Comparison of ENCODE assay signal across 8 cellular contexts in the genomic region with DNA sequence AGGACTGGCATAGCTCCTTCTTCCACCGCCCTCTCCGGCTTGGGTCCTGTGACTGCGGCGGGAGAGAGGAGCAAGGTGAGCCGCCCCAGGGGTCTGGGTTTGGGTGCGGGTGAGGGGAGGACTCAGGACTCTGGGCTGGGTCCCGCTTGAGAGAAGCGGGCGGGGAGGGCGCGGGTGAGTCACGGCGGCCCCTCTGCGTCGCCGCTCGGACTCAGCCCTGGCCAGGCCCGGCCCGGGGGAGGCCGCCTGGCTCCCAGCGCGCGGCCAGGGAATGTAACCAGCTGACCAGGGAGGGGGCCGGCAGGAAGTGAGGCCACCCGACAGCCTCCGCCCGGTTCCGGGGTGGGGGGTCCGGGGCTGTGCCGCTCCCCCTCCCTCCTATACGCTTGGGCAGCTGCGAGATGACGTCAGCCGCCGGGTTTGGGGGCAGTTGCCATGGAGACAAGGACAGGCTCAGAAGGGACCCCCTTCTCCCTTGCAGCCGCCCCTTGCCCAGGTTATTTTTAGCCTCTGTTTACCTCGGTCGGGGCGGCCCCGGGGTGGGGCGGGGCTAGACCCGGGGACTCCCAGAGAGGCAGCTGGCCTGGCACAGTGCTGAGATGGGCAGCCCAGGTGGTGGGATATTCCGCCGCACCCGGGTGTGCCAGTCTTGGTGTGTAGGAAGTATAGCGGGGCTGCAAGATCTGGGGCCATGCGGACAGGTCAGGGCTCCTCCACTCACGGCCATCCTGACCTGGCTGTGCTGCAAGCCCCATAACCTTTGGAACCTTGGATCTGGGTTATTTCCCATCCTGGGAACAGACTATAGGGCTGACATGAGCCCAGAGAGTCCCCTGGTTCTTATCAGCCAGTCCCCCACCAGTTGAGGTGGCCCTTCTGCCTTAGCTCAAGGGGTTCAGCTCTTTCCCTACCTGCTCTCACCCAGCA. TPM values are rescaled to one million over a fixed set of nuclear protein-coding genes. Genes with fewer than 3 reads are reported as not detected.
DNase-seq lines count a peak whose midpoint lies in the region; ATAC-seq, FAIRE-seq and TF ChIP-seq lines count a peak whose summit lies in the region.

No MANE protein-coding gene starts in this region.

- no peaks in the 10 kb centered on the region for H3K9me3 ChIP-seq in DND-41 (ENCODE audit: insufficient read depth, low read length, severe bottlenecking)
- H3K9me3 ChIP-seq in GM23248 (ENCODE audit: low read depth): no peaks in the 10 kb centered on the region
- H3K9me3 ChIP-seq in H1 (ENCODE audit: insufficient read depth in 2 of 2, low read depth in 1 of 2, low read length in 1 of 2): no peaks in the 10 kb centered on the region
- no peaks in the 10 kb centered on the region for H3K9me3 ChIP-seq in lung (ENCODE audit: control insufficient read depth in 2 of 2, insufficient read depth in 1 of 2, low read length in 1 of 2)

- peaks cover 16% of the 10 kb centered on the region; the same call in 1 of the 2 replicates for H3K23me2 ChIP-seq in H1 (ENCODE audit: low read depth, low read length)

- H3K4me3 ChIP-seq in DND-41 (ENCODE audit: low read depth in 1 of 2, low read length in 2 of 2): peak overlapping the region in 1 of 2 experiments; percentile 67; a peak in 2 of 4 replicates
- peak overlapping the region; percentile 80 for H3K4me3 ChIP-seq in GM23248
- H3K4me3 ChIP-seq in H1 (ENCODE audit: extremely low read depth in 1 of 4, insufficient read depth in 2 of 4, low read depth in 3 of 4, low read length in 4 of 4): peak overlapping the region; percentile 32 to 68 (median 48)
- H3K4me3 ChIP-seq in lung: peak overlapping the region; percentile 57

- H3K18ac ChIP-seq in H1 (ENCODE audit: extremely low read depth, low read length): no peak overlapping the region; the same call in 1 of the 2 replicates

- H3K4me2 ChIP-seq in DND-41 (ENCODE audit: insufficient read depth, low read length) (peak overlapping the region; percentile 90), GM23248 (ENCODE audit: unreplicated experiment) (peak overlapping the region; percentile 94), H1 (ENCODE audit: insufficient read depth in 1 of 2, low read depth in 2 of 2, low read length in 2 of 2) (peak overlapping the region; percentile 85 to 92)

- no peak overlapping the region for H2AK5ac ChIP-seq in H1 (ENCODE audit: low read depth, low read length)

- H3K9me2 ChIP-seq in GM23248 (ENCODE audit: insufficient read depth): no peaks in the 10 kb centered on the region

- CTCF ChIA-PET in H1 (lab: Charles Lee; ENCODE audit: partially characterized antibody): interaction anchor here (0.6 to 4.3 kb wide), 9 partner anchors 7 to 119 kb away, joined by 3 to 63 read pairs (median 10); a partner anchor contains a TSS

- no peak for TF ChIP-seq CTCF in DND-41 (IDR thresholded peaks at IDR 0.05; ENCODE audit: borderline replicate concordance, extremely low read depth, low read length, poor library complexity, severe bottlenecking)
- TF ChIP-seq CTCF in H1 (IDR thresholded peaks at IDR 0.05; ENCODE audit: control extremely low read depth in 1 of 3, insufficient read depth in 1 of 3, low read depth in 1 of 3, low read length in 3 of 3): no peak
- no peak for TF ChIP-seq CTCF in lung (IDR thresholded peaks at IDR 0.05; ENCODE audit: control extremely low read depth, extremely low read depth)

- TF ChIP-seq EP300 in H1 (IDR thresholded peaks at IDR 0.05; ENCODE audit: borderline replicate concordance in 1 of 2, low read depth in 2 of 2, low read length in 2 of 2): no peak

- no peak overlapping the region; the same call in 1 of the 2 replicates for H2BK5ac ChIP-seq in H1 (ENCODE audit: low read depth, low read length)

- no peak overlapping the region for H4K8ac ChIP-seq in H1 (ENCODE audit: extremely low read depth, insufficient read depth, low read length)

- no peak overlapping the region for H2BK20ac ChIP-seq in H1 (ENCODE audit: low read length)

- POLR2A ChIA-PET in H1 (lab: Charles Lee; ENCODE audit: partially characterized antibody): interaction anchor here (0.6 to 3.0 kb wide), 6 partner anchors 7 to 77 kb away, joined by 3 to 14 read pairs (median 6); no protein-coding TSS in a partner anchor

- H4K5ac ChIP-seq in H1 (ENCODE audit: insufficient read length, low read depth, low read length): no peak overlapping the region

- H2BK15ac ChIP-seq in H1 (ENCODE audit: low read length): no peak overlapping the region

- no peak for FAIRE-seq in H1 (lab: Jason Lieb, UNC)

- H3K14ac ChIP-seq in H1 (ENCODE audit: insufficient read length): no peak overlapping the region

- H3K56ac ChIP-seq in H1 (replicated peaks; ENCODE audit: insufficient read length, low read depth, low read length): peak overlapping the region; percentile 21

- 6 to 7% methylated on average over 31 to 46 of the region's 48 CpGs for WGBS in GM23248 (ENCODE audit: low coverage in 1 of 2, low lambda C conversion rate in 2 of 2, missing lambda C conversion rate in 2 of 2), 2 experiments
- WGBS in H1 (ENCODE audit: extremely low coverage in 1 of 2, insufficient coverage in 1 of 2, insufficient read length in 1 of 2, insufficient replicate concordance in 2 of 2, low coverage in 1 of 2, low lambda C conversion rate in 2 of 2, missing lambda C conversion rate in 1 of 2), 2 experiments: 22% methylated on average over 21 of the region's 48 CpGs; no CpG with 5 or more reads in 1 of the 2 experiments
- WGBS in lung, 2 donors: 5 to 7% methylated on average over 35 to 48 of the region's 48 CpGs

- H3K9ac ChIP-seq in DND-41 (ENCODE audit: low read depth, low read length) (peak overlapping the region; percentile 78; the same call in 1 of the 2 replicates), GM23248 (peak overlapping the region; percentile 94), H1 (replicated peaks in 1 of 4; ENCODE audit: extremely low read depth in 1 of 4, low read depth in 3 of 4, low read length in 3 of 4) (no peak overlapping the region)

- H3K36me3 ChIP-seq in DND-41 (ENCODE audit: insufficient read depth, low read length) (no peaks in the 10 kb centered on the region), GM23248 (ENCODE audit: low read depth) (no peaks in the 10 kb centered on the region), H1 (ENCODE audit: control insufficient read depth in 2 of 4, insufficient read depth in 4 of 4, low read length in 3 of 4) (no peaks in the 10 kb centered on the region), lung (ENCODE audit: control insufficient read depth in 2 of 2, insufficient read depth in 2 of 2, low read length in 2 of 2) (peaks cover 0 to 2% of the 10 kb centered on the region in 2 donors)

- no peaks in the 10 kb centered on the region for H3K27me3 ChIP-seq in DND-41 (ENCODE audit: insufficient read depth, low read length, poor library complexity)
- no peaks in the 10 kb centered on the region for H3K27me3 ChIP-seq in GM23248 (replicated peaks; ENCODE audit: insufficient read depth)
- peaks cover 60 to 98% (median 91%) of the 10 kb centered on the region in 4 experiments for H3K27me3 ChIP-seq in H1 (replicated peaks in 1 of 4; ENCODE audit: control insufficient read depth in 3 of 4, extremely low read depth in 1 of 4, insufficient read depth in 3 of 4, low read length in 3 of 4)
- H3K27me3 ChIP-seq in lung (ENCODE audit: control insufficient read depth, insufficient read depth): no peaks in the 10 kb centered on the region

- H3K4me1 ChIP-seq in DND-41 (ENCODE audit: insufficient read depth, low read length) (peaks cover 36% of the 10 kb centered on the region), GM23248 (ENCODE audit: insufficient read depth) (peaks cover 32% of the 10 kb centered on the region), H1 (replicated peaks in 1 of 4; ENCODE audit: control insufficient read depth in 3 of 4, insufficient read depth in 4 of 4, low read length in 3 of 4) (peaks cover 0 to 12% (median 8%) of the 10 kb centered on the region in 4 experiments; a peak in 6 of 7 replicates), lung (ENCODE audit: control insufficient read depth in 2 of 2, insufficient read depth in 2 of 2, low read length in 2 of 2) (peaks cover 0 to 16% of the 10 kb centered on the region in 2 donors)

- TF ChIP-seq RAD21 in H1 (IDR thresholded peaks at IDR 0.05 in 1 of 2, conservative IDR thresholded peaks at IDR 0.05 in 1 of 2; ENCODE audit: low read depth in 2 of 2, low read length in 2 of 2): no peak

- in situ Hi-C loops in GM23248 (cut with MboI): no loop called here

- no peak for TF ChIP-seq POLR2A in H1 (IDR thresholded peaks at IDR 0.05; ENCODE audit: control extremely low read depth in 1 of 2, low read depth in 2 of 2, low read length in 2 of 2)

- H3K79me2 ChIP-seq in DND-41 (ENCODE audit: insufficient read depth, low read length) (peaks cover 14% of the 10 kb centered on the region), GM23248 (ENCODE audit: insufficient read depth) (peaks cover 62% of the 10 kb centered on the region), H1 (ENCODE audit: control insufficient read depth in 1 of 2, insufficient read depth in 2 of 2, low read length in 2 of 2) (no peaks in the 10 kb centered on the region)

- H2AFZ ChIP-seq in DND-41 (ENCODE audit: low read depth, low read length): no peak overlapping the region
- peak overlapping the region; percentile 51 for H2AFZ ChIP-seq in GM23248
- no peak overlapping the region for H2AFZ ChIP-seq in H1 (ENCODE audit: low read length)

- DNase-seq in DND-41 (no peak), GM23248 (peak; percentile 89), SHP77 treated with DMSO at 0.1 percent for 48 hours (lab: John Stamatoyannopoulos, UW) (peak; percentile 40), H1 (ENCODE audit: low read depth in 1 of 2, low spot score in 2 of 2) (peak in 1 of 2 experiments; percentile 69), lung (ENCODE audit: low spot score) (peak; percentile 67), substantia nigra (lab: John Stamatoyannopoulos, UW) (peak in 40 of 49 donors; percentile 17 to 96 (median 44)), OCI-M1 (lab: John Stamatoyannopoulos, UW) (no peak)

- peaks cover 15% of the 10 kb centered on the region for H4K20me1 ChIP-seq in DND-41 (ENCODE audit: insufficient read depth, low read length)
- no peaks in the 10 kb centered on the region; the same call in 1 of the 2 replicates for H4K20me1 ChIP-seq in GM23248 (ENCODE audit: insufficient read depth)
- peaks cover 4 to 20% of the 10 kb centered on the region in 2 experiments for H4K20me1 ChIP-seq in H1 (replicated peaks in 1 of 2; ENCODE audit: control insufficient read depth in 1 of 2, insufficient read depth in 2 of 2, low read length in 2 of 2)

- H3K79me1 ChIP-seq in H1 (ENCODE audit: low read depth, low read length): no peaks in the 10 kb centered on the region

- H2BK12ac ChIP-seq in H1 (ENCODE audit: low read depth, low read length): 0 out of 2 replicates have a peak overlapping the region, but pooled peaks have one; percentile 27

- H3K4ac ChIP-seq in H1 (replicated peaks; ENCODE audit: insufficient read length, low read depth, low read length): no peak overlapping the region

- peaks cover 9% of the 10 kb centered on the region; the same call in 1 of the 2 replicates for H3F3A ChIP-seq in GM23248 (ENCODE audit: insufficient read depth)

- H4K91ac ChIP-seq in H1 (replicated peaks; ENCODE audit: insufficient read length, low read length): no peak overlapping the region

- ATAC-seq in DND-41 (ENCODE audit: insufficient read depth, low read depth) (no peak), lung (ENCODE audit: insufficient read depth, low FRiP score) (peak; percentile 48), HG03521 (IDR thresholded peaks at IDR 0.05; ENCODE audit: unreplicated experiment) (no peak)

- H3K27ac ChIP-seq in DND-41 (ENCODE audit: low read length): no peak overlapping the region
- H3K27ac ChIP-seq in GM23248: peak overlapping the region; percentile 88
- H3K27ac ChIP-seq in H1 (ENCODE audit: low read depth, low read length): no peak overlapping the region
- peak overlapping the region; percentile 89 to 93 for H3K27ac ChIP-seq in lung (ENCODE audit: low read depth in 1 of 2, low read length in 1 of 2)
- H3K27ac ChIP-seq in substantia nigra (ENCODE audit: low read depth, low read length, poor library complexity, severe bottlenecking): peak overlapping the region; percentile 81

- no peak overlapping the region for H2BK120ac ChIP-seq in H1 (replicated peaks; ENCODE audit: low read depth, low read length)

- H3K23ac ChIP-seq in H1 (ENCODE audit: insufficient read length): no peak overlapping the region

RNA-seq across cellular contexts. Expression of a gene that starts 1.6 kb away (rescaled TPM):
- total RNA-seq in GM23248 (2014; rRNA removed; shearing (Covaris generic)): 27.8 and 81.3 TPM in 2 replicates
- polyA plus RNA-seq in GM23248 (2016; fragmentation: Nextera tagmentation; extraction: Ambion mirVana): 91.6 and 95.0 TPM in 2 replicates
- 8.0 and 10.1 TPM in 2 replicates for total RNA-seq in H1 (2021; fragmentation: NEBNext Ultra II Directional; extraction: Animal tissue kit (Norgen Biotek cat#: 25700))
- 2.7 and 4.4 TPM in 2 replicates for polyA plus RNA-seq in H1 (2011; rRNA removed)
- polyA plus RNA-seq in H1 (2011; cell fraction: cytosol; rRNA removed): 1.8 TPM
- polyA plus RNA-seq in H1 (2011; cell fraction: nucleus; rRNA removed): 9.7 TPM
- 6.4 to 11.6 TPM (median 10.3 TPM) in 4 replicates for polyA plus RNA-seq in H1 (2012, experiment 1 of 2)
- polyA plus RNA-seq in H1 (2012, experiment 2 of 2): 6.5 TPM
- polyA plus RNA-seq in H1 (2013, experiment 1 of 2): 9.2 TPM
- 8.0 TPM for polyA plus RNA-seq in H1 (2013, experiment 2 of 2)
- polyA minus RNA-seq in H1 (2011; rRNA and poly(A)+ RNA removed): 2.2 and 2.7 TPM in 2 replicates
- 7.9 TPM for polyA minus RNA-seq in H1 (2011; cell fraction: cytosol; rRNA and poly(A)+ RNA removed)
- polyA minus RNA-seq in H1 (2011; cell fraction: nucleus; rRNA and poly(A)+ RNA removed): 8.0 TPM
- total RNA-seq in lung: 100 to 1,000 TPM in 1 of 2 donors, 10 to 100 TPM in 1; 85.1 to 122 TPM
- 10 to 100 TPM; 44.1 to 55.6 TPM for polyA plus RNA-seq in lung

RNA-seq across cellular contexts. Expression of a gene that starts 32.0 kb away (rescaled TPM):
- total RNA-seq in GM23248 (2014; rRNA removed; shearing (Covaris generic)): 21.9 and 30.7 TPM in 2 replicates
- polyA plus RNA-seq in GM23248 (2016; fragmentation: Nextera tagmentation; extraction: Ambion mirVana) (19.6 and 19.9 TPM in 2 replicates), H1 (2011; rRNA removed) (24.2 and 32.4 TPM in 2 replicates), lung (10 to 100 TPM; 16.7 to 18.1 TPM)
- 66.0 and 67.5 TPM in 2 replicates for total RNA-seq in H1 (2021; fragmentation: NEBNext Ultra II Directional; extraction: Animal tissue kit (Norgen Biotek cat#: 25700))
- 37.2 TPM for polyA plus RNA-seq in H1 (2011; cell fraction: cytosol; rRNA removed)
- 29.2 TPM for polyA plus RNA-seq in H1 (2011; cell fraction: nucleus; rRNA removed)
- 43.4 to 53.6 TPM (median 48.6 TPM) in 4 replicates for polyA plus RNA-seq in H1 (2012, experiment 1 of 2)
- polyA plus RNA-seq in H1 (2012, experiment 2 of 2): 8.4 TPM
- polyA plus RNA-seq in H1 (2013, experiment 1 of 2): 36.9 TPM
- polyA plus RNA-seq in H1 (2013, experiment 2 of 2): 34.8 TPM
- 68.3 and 71.1 TPM in 2 replicates for polyA minus RNA-seq in H1 (2011; rRNA and poly(A)+ RNA removed)
- polyA minus RNA-seq in H1 (2011; cell fraction: cytosol; rRNA and poly(A)+ RNA removed): 32.3 TPM
- polyA minus RNA-seq in H1 (2011; cell fraction: nucleus; rRNA and poly(A)+ RNA removed): 38.8 TPM
- total RNA-seq in lung: 10 to 100 TPM; 28.5 to 54.2 TPM

RNA-seq across cellular contexts. Expression of a gene that starts 46.9 kb away (rescaled TPM):
- not detected in 2 replicates for total RNA-seq in GM23248 (2014; rRNA removed; shearing (Covaris generic))
- polyA plus RNA-seq in GM23248 (2016; fragmentation: Nextera tagmentation; extraction: Ambion mirVana): not detected in 2 replicates
- total RNA-seq in H1 (2021; fragmentation: NEBNext Ultra II Directional; extraction: Animal tissue kit (Norgen Biotek cat#: 25700)): not detected in 2 replicates
- polyA plus RNA-seq in H1 (2011; rRNA removed): not detected in 2 replicates
- not detected for polyA plus RNA-seq in H1 (2011; cell fraction: cytosol; rRNA removed)
- not detected for polyA plus RNA-seq in H1 (2011; cell fraction: nucleus; rRNA removed)
- polyA plus RNA-seq in H1 (2012, experiment 1 of 2): not detected in 4 replicates
- polyA plus RNA-seq in H1 (2012, experiment 2 of 2): not detected
- not detected for polyA plus RNA-seq in H1 (2013, experiment 1 of 2)
- not detected for polyA plus RNA-seq in H1 (2013, experiment 2 of 2)
- not detected in 2 replicates for polyA minus RNA-seq in H1 (2011; rRNA and poly(A)+ RNA removed)
- polyA minus RNA-seq in H1 (2011; cell fraction: cytosol; rRNA and poly(A)+ RNA removed): not detected
- not detected for polyA minus RNA-seq in H1 (2011; cell fraction: nucleus; rRNA and poly(A)+ RNA removed)
- total RNA-seq in lung: 1 to 10 TPM in 1 of 2 donors, not detected in 1; 1.4 TPM
- polyA plus RNA-seq in lung: 1 to 10 TPM in 1 of 2 donors, under 1 TPM in 1; 0.97 to 8.3 TPM

RNA-seq across cellular contexts. Expression of a gene that starts 49.3 kb away (rescaled TPM):
- total RNA-seq in GM23248 (2014; rRNA removed; shearing (Covaris generic)): 112 and 166 TPM in 2 replicates
- polyA plus RNA-seq in GM23248 (2016; fragmentation: Nextera tagmentation; extraction: Ambion mirVana) (135 and 140 TPM in 2 replicates), H1 (2011; rRNA removed) (129 and 134 TPM in 2 replicates), lung (100 to 1,000 TPM in 1 of 2 donors, 10 to 100 TPM in 1; 39.6 to 249 TPM)
- total RNA-seq in H1 (2021; fragmentation: NEBNext Ultra II Directional; extraction: Animal tissue kit (Norgen Biotek cat#: 25700)): 47.3 and 54.1 TPM in 2 replicates
- 97.9 TPM for polyA plus RNA-seq in H1 (2011; cell fraction: cytosol; rRNA removed)
- polyA plus RNA-seq in H1 (2011; cell fraction: nucleus; rRNA removed): 86.5 TPM
- 59.5 to 74.0 TPM (median 72.1 TPM) in 4 replicates for polyA plus RNA-seq in H1 (2012, experiment 1 of 2)
- 94.8 TPM for polyA plus RNA-seq in H1 (2012, experiment 2 of 2)
- 31.6 TPM for polyA plus RNA-seq in H1 (2013, experiment 1 of 2)
- 32.0 TPM for polyA plus RNA-seq in H1 (2013, experiment 2 of 2)
- 122 and 161 TPM in 2 replicates for polyA minus RNA-seq in H1 (2011; rRNA and poly(A)+ RNA removed)
- 41.3 TPM for polyA minus RNA-seq in H1 (2011; cell fraction: cytosol; rRNA and poly(A)+ RNA removed)
- 29.7 TPM for polyA minus RNA-seq in H1 (2011; cell fraction: nucleus; rRNA and poly(A)+ RNA removed)
- 100 to 1,000 TPM in 1 of 2 donors, 10 to 100 TPM in 1; 87.2 to 185 TPM for total RNA-seq in lung

Comparison
In these comparisons a context has a peak if more than half of its experiments do, and no peak if none do; other contexts are left out.
1. DNase-seq: peak in GM23248 (single experiment), SHP77 treated with DMSO at 0.1 percent for 48 hours (single experiment), lung (single experiment) and substantia nigra (40 of 49); none in DND-41 (single experiment) and OCI-M1 (single experiment).
2. H3K27ac ChIP-seq: peak in GM23248 (single experiment), lung (2 of 2) and substantia nigra (single experiment); none in DND-41 (single experiment) and H1 (single experiment).
3. H3K9ac ChIP-seq: peak in DND-41 (single experiment) and GM23248 (single experiment); none in H1 (0 of 4).
4. Peak in every context shown above with its lines, with median percentiles within 50 percentile points of each other: H3K4me2 ChIP-seq.